Comparison of ENCODE assay signal across 37 cellular contexts in the genomic region with DNA sequence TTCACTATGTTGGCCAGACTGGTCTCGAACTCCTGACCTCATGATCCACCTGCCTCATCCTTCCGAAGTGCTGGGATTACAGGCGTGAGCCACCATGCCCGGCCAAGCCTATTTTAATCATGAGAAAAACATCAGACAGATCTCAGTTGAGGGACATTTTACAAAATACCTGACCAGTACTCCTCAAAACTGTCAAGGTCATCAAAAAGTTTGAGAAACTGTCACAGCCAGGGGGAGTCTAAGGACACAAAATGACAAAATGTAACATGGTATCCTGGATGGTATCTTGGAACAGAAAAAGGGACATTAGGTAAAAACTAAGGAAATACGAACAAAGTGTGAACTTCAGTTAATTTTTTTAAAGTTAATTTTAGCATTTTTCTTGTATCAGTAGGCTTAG.
"Had no signal": no experiment of that assay in that cellular context is flagged by ENCODE, and none has a peak within 500 bp of the region (broad histone marks: within the 10 kb centered on the region; RNA-seq: fewer than 3 reads in every experiment).

No MANE protein-coding gene starts in this region.

- FAIRE-seq: astrocyte, TTC549 had no signal

- H3K36me3 Mint-ChIP-seq: activated CD4-positive, alpha-beta memory T cell treated with anti-CD3 and anti-CD28 coated beads for 36 hours; activated naive CD4-positive, alpha-beta T cell treated with anti-CD3 and anti-CD28 coated beads, Interleukin-2, amount 50 U/mL, for 72 hours; activated naive CD8-positive, alpha-beta T cell treated with anti-CD3 and anti-CD28 coated beads for 36 hours; WTC11 had no signal

- ATAC-seq: activated CD4-positive, alpha-beta T cell treated with anti-CD3 and anti-CD28 coated beads for 36 hours; activated CD4-positive, CD25-positive, alpha-beta regulatory T cell treated with anti-CD3 and anti-CD28 coated beads, Interleukin-2, amount 50 U/mL, for 24 hours; activated CD8-positive, alpha-beta T cell treated with anti-CD3 and anti-CD28 coated beads for 36 hours; activated naive CD4-positive, alpha-beta T cell treated with anti-CD3 and anti-CD28 coated beads, Interleukin-2, amount 50 U/mL, for 72 hours; activated T-cell treated with anti-CD3 and anti-CD28 coated beads, Interleukin-2, amount 50 U/mL, for 4 hours; activated T-cell treated with anti-CD3 and anti-CD28 coated beads, Interleukin-2, amount 50 U/mL, for 72 hours; activated T-helper 17 cell treated with anti-CD3 and anti-CD28 coated beads, Interleukin-2, amount 50 U/mL, for 72 hours; body of pancreas; WTC11 had no signal

- H3K27me3 Mint-ChIP-seq: activated CD4-positive, alpha-beta memory T cell treated with anti-CD3 and anti-CD28 coated beads for 36 hours; activated CD4-positive, alpha-beta T cell treated with anti-CD3 and anti-CD28 coated beads for 36 hours; activated CD4-positive, alpha-beta T cell treated with anti-CD3 and anti-CD28 coated beads, Interleukin-2, amount 10 ng/mL, durations not matched to agents 7 days and 5 days; activated CD8-positive, alpha-beta T cell treated with anti-CD3 and anti-CD28 coated beads for 36 hours; activated naive CD8-positive, alpha-beta T cell treated with anti-CD3 and anti-CD28 coated beads for 36 hours had no signal

- H3K4me1 Mint-ChIP-seq: activated CD4-positive, alpha-beta T cell treated with anti-CD3 and anti-CD28 coated beads for 36 hours; activated CD4-positive, alpha-beta T cell treated with anti-CD3 and anti-CD28 coated beads, Interleukin-2, amount 10 ng/mL, durations not matched to agents 7 days and 5 days; activated naive CD8-positive, alpha-beta T cell treated with anti-CD3 and anti-CD28 coated beads for 36 hours; activated T-helper 17 cell treated with anti-CD3 and anti-CD28 coated beads, Interleukin-2, amount 50 U/mL, for 72 hours had no signal

- H3K4me3 Mint-ChIP-seq: activated CD4-positive, alpha-beta memory T cell treated with anti-CD3 and anti-CD28 coated beads for 36 hours; activated CD4-positive, alpha-beta T cell treated with anti-CD3 and anti-CD28 coated beads for 36 hours; activated CD4-positive, alpha-beta T cell treated with anti-CD3 and anti-CD28 coated beads, Interleukin-2, amount 10 ng/mL, durations not matched to agents 7 days and 5 days; activated CD8-positive, alpha-beta T cell treated with anti-CD3 and anti-CD28 coated beads for 36 hours; activated naive CD4-positive, alpha-beta T cell treated with anti-CD3 and anti-CD28 coated beads for 36 hours; activated naive CD8-positive, alpha-beta T cell treated with anti-CD3 and anti-CD28 coated beads for 36 hours; activated T-cell treated with anti-CD3 and anti-CD28 coated beads, Interleukin-2, amount 50 U/mL, for 4 hours; activated T-cell treated with anti-CD3 and anti-CD28 coated beads, Interleukin-2, amount 50 U/mL, for 72 hours; activated T-helper 1 cell treated with anti-CD3 and anti-CD28 coated beads, Interleukin-12 subunit alpha, Interleukin-12 subunit beta, Interleukin-2, Interleukin-4 antibody, amounts not matched to agents 30 ng/mL and 10 ng/mL and 1 ng/mL, durations not matched to agents 14 hours and 24 hours and 36 hours; activated T-helper 17 cell treated with anti-CD3 and anti-CD28 coated beads, Interleukin-2, amount 50 U/mL, for 72 hours; T-helper 1 cell treated with Interleukin-12 subunit alpha and Interleukin-12 subunit beta and Interleukin-4 antibody, amounts not matched to agents 30 μg/mL and 1 μg/mL, for 36 hours; T-helper 2 cell treated with Interferon-gamma antibody and Interleukin-4, amounts not matched to agents 5 μg/mL and 100 μg/mL, for 36 hours; WTC11 had no signal

- H3K9me3 Mint-ChIP-seq: activated CD4-positive, alpha-beta memory T cell treated with anti-CD3 and anti-CD28 coated beads for 36 hours; activated CD4-positive, alpha-beta T cell treated with anti-CD3 and anti-CD28 coated beads, Interleukin-2, amount 10 ng/mL, durations not matched to agents 7 days and 5 days; activated CD8-positive, alpha-beta T cell treated with anti-CD3 and anti-CD28 coated beads for 36 hours; activated naive CD4-positive, alpha-beta T cell treated with anti-CD3 and anti-CD28 coated beads for 36 hours; activated naive CD4-positive, alpha-beta T cell treated with anti-CD3 and anti-CD28 coated beads, Interleukin-2, amount 50 U/mL, for 72 hours; activated naive CD8-positive, alpha-beta T cell treated with anti-CD3 and anti-CD28 coated beads for 36 hours; activated T-cell treated with anti-CD3 and anti-CD28 coated beads, Interleukin-2, amount 50 U/mL, for 4 hours; activated T-helper 1 cell treated with anti-CD3 and anti-CD28 coated beads, Interleukin-12 subunit alpha, Interleukin-12 subunit beta, Interleukin-2, Interleukin-4 antibody, amounts not matched to agents 30 ng/mL and 10 ng/mL and 1 ng/mL, durations not matched to agents 14 hours and 24 hours and 36 hours; activated T-helper 17 cell treated with anti-CD3 and anti-CD28 coated beads, Interleukin-2, amount 50 U/mL, for 72 hours; T-helper 1 cell treated with Interleukin-12 subunit alpha and Interleukin-12 subunit beta and Interleukin-4 antibody, amounts not matched to agents 30 μg/mL and 1 μg/mL, for 36 hours; T-helper 2 cell treated with Interferon-gamma antibody and Interleukin-4, amounts not matched to agents 5 μg/mL and 100 μg/mL, for 36 hours had no signal

- H3K4me1 ChIP-seq: adrenal gland, body of pancreas, breast epithelium had no signal

- DNase-seq: activated CD4-positive, alpha-beta memory T cell treated with anti-CD3 and anti-CD28 coated beads for 36 hours; activated CD4-positive, alpha-beta T cell treated with anti-CD3 and anti-CD28 coated beads for 1 hour; activated CD4-positive, alpha-beta T cell treated with anti-CD3 and anti-CD28 coated beads for 36 hours; activated CD4-positive, alpha-beta T cell treated with anti-CD3 and anti-CD28 coated beads for 48 hours; activated CD4-positive, alpha-beta T cell treated with anti-CD3 and anti-CD28 coated beads, Interleukin-2, amount 10 ng/mL, durations not matched to agents 7 days and 5 days; activated CD4-positive, CD25-positive, alpha-beta regulatory T cell; activated CD8-positive, alpha-beta memory T cell treated with anti-CD3 and anti-CD28 coated beads, Interleukin-2, amount 50 U/mL, for 4 hours; activated CD8-positive, alpha-beta T cell treated with anti-CD3 and anti-CD28 coated beads for 36 hours; activated effector memory CD4-positive, alpha-beta T cell treated with anti-CD3 and anti-CD28 coated beads, Interleukin-2, amount 50 U/mL, for 16 hours; activated gamma-delta T cell treated with Interleukin-2 at 50 U/mL for 16 hours; activated naive CD4-positive, alpha-beta T cell; activated naive CD4-positive, alpha-beta T cell treated with anti-CD3 and anti-CD28 coated beads for 36 hours; activated naive CD4-positive, alpha-beta T cell treated with anti-CD3 and anti-CD28 coated beads, Interleukin-2, amount 50 U/mL, for 16 hours; activated naive CD8-positive, alpha-beta T cell treated with anti-CD3 and anti-CD28 coated beads for 36 hours; activated T-cell treated with anti-CD3 and anti-CD28 coated beads for 4 hours; activated T-cell treated with anti-CD3 and anti-CD28 coated beads, Interleukin-2, amount 50 U/mL, for 1 hour; activated T-cell treated with anti-CD3 and anti-CD28 coated beads, Interleukin-2, amount 50 U/mL, for 4 hours; activated T-cell treated with anti-CD3 and anti-CD28 coated beads, Interleukin-2, amount 50 U/mL, for 72 hours; adrenal gland; amniotic stem cell; aorta; body of pancreas; brain microvascular endothelial cell; central memory CD4-positive, alpha-beta T cell; T-helper 2 cell; T-helper 9 cell; WERI-Rb-1 had no signal

- H3K27ac ChIP-seq: adrenal gland, body of pancreas, brain microvascular endothelial cell, breast epithelium, WERI-Rb-1 had no signal

- H3K36me3 ChIP-seq: adrenal gland, brain microvascular endothelial cell, breast epithelium, WERI-Rb-1 had no signal

- H3K27ac Mint-ChIP-seq: activated CD4-positive, alpha-beta memory T cell treated with anti-CD3 and anti-CD28 coated beads for 36 hours; activated CD4-positive, alpha-beta T cell treated with anti-CD3 and anti-CD28 coated beads for 36 hours; activated CD4-positive, alpha-beta T cell treated with anti-CD3 and anti-CD28 coated beads, Interleukin-2, amount 10 ng/mL, durations not matched to agents 7 days and 5 days; activated CD8-positive, alpha-beta T cell treated with anti-CD3 and anti-CD28 coated beads for 36 hours; activated naive CD4-positive, alpha-beta T cell treated with anti-CD3 and anti-CD28 coated beads for 36 hours; activated naive CD4-positive, alpha-beta T cell treated with anti-CD3 and anti-CD28 coated beads, Interleukin-2, amount 50 U/mL, for 72 hours; activated naive CD8-positive, alpha-beta T cell treated with anti-CD3 and anti-CD28 coated beads for 36 hours; activated T-cell treated with anti-CD3 and anti-CD28 coated beads, Interleukin-2, amount 50 U/mL, for 72 hours; activated T-helper 1 cell treated with anti-CD3 and anti-CD28 coated beads, Interleukin-12 subunit alpha, Interleukin-12 subunit beta, Interleukin-2, Interleukin-4 antibody, amounts not matched to agents 30 ng/mL and 10 ng/mL and 1 ng/mL, durations not matched to agents 14 hours and 24 hours and 36 hours; activated T-helper 17 cell treated with anti-CD3 and anti-CD28 coated beads, Interleukin-2, amount 50 U/mL, for 72 hours; T-helper 1 cell treated with Interleukin-12 subunit alpha and Interleukin-12 subunit beta and Interleukin-4 antibody, amounts not matched to agents 30 μg/mL and 1 μg/mL, for 36 hours; T-helper 2 cell treated with Interferon-gamma antibody and Interleukin-4, amounts not matched to agents 5 μg/mL and 100 μg/mL, for 36 hours; WTC11 had no signal

- H3K9me3 ChIP-seq: adrenal gland, body of pancreas, breast epithelium had no signal

- H3K27me3 ChIP-seq: adrenal gland, body of pancreas, brain microvascular endothelial cell, breast epithelium had no signal

- H3K4me3 ChIP-seq: adrenal gland, body of pancreas, breast epithelium had no signal
